In genomic region chr1:214271174-214271858, GRCh38 we compare ENCODE assay signal across 19 cellular contexts. TPM values are rescaled to one million over a fixed set of nuclear protein-coding genes. Genes with fewer than 3 reads are reported as not detected.
DNase-seq lines count a peak whose midpoint lies in the region; ATAC-seq and TF ChIP-seq lines count a peak whose summit lies in the region.
"Had no signal": no experiment of that assay in that cellular context is flagged by ENCODE, and none has a peak within 500 bp of the region (broad histone marks: within the 10 kb centered on the region; RNA-seq: fewer than 3 reads in every experiment).

No MANE protein-coding gene starts in this region.

- CTCF ChIA-PET in GM10248 (lab: Yijun Ruan, JAX), result interaction anchor here (1.0 to 4.7 kb wide), 7 partner anchors 9 to 62 kb away, joined by 3 to 56 read pairs (median 5); partner anchors contain the start of gene SMYD2

- H3K4me3 ChIP-seq in ACC112 (ENCODE audit: low read depth, low read length), result no peak overlapping the region
- H3K4me3 ChIP-seq: cardiac muscle cell, tibial artery had no signal

- no peaks in the 10 kb centered on the region for H3K36me3 ChIP-seq in ACC112 (ENCODE audit: insufficient read depth, low read length)
- H3K36me3 ChIP-seq: cardiac muscle cell, tibial artery had no signal

- no peak overlapping the region for H3K4me3 Mint-ChIP-seq in chondrocyte (ENCODE audit: unreplicated experiment)
- H3K4me3 Mint-ChIP-seq: activated CD4-positive, alpha-beta memory T cell treated with anti-CD3 and anti-CD28 coated beads, Interleukin-2, amount 10 ng/mL, durations not matched to agents 7 days and 5 days; activated T-cell treated with anti-CD3 and anti-CD28 coated beads, Interleukin-2, amount 50 U/mL, for 72 hours; HFFc6; neural crest cell had no signal

- ATAC-seq in HG02798 (IDR thresholded peaks at IDR 0.05; ENCODE audit: poor library complexity, unreplicated experiment), result no peak
- ATAC-seq: activated T-cell treated with anti-CD3 and anti-CD28 coated beads, Interleukin-2, amount 50 U/mL, for 72 hours had no signal

- H2AFZ ChIP-seq in ACC112 (ENCODE audit: low read length, unreplicated experiment), result peak overlapping the region; percentile 47

- no peak overlapping the region for H3K27ac Mint-ChIP-seq in chondrocyte (ENCODE audit: unreplicated experiment)
- H3K27ac Mint-ChIP-seq: activated CD4-positive, alpha-beta memory T cell treated with anti-CD3 and anti-CD28 coated beads, Interleukin-2, amount 10 ng/mL, durations not matched to agents 7 days and 5 days; activated T-cell treated with anti-CD3 and anti-CD28 coated beads, Interleukin-2, amount 50 U/mL, for 72 hours; HFFc6 had no signal

- no peak overlapping the region for H3K27ac ChIP-seq in ACC112 (ENCODE audit: low read depth, low read length)
- H3K27ac ChIP-seq: cardiac muscle cell, tibial artery had no signal

- TF ChIP-seq CTCF in GM10248 (IDR thresholded peaks at IDR 0.05; ENCODE audit: control extremely low read depth, extremely low read depth, low read depth, missing control alignments), result peak; percentile 34
- TF ChIP-seq CTCF in chondrocyte (IDR thresholded peaks at IDR 0.05), result peak; percentile 53

- peaks cover 3% of the 10 kb centered on the region for H3K4me1 ChIP-seq in ACC112 (ENCODE audit: control insufficient read depth, insufficient read depth, low read length, unreplicated experiment)
- H3K4me1 ChIP-seq: tibial artery had no signal

- peaks cover 20% of the 10 kb centered on the region for H3K4me1 Mint-ChIP-seq in chondrocyte (ENCODE audit: low read depth)

- H3K36me3 Mint-ChIP-seq in chondrocyte (ENCODE audit: low read depth), result no peaks in the 10 kb centered on the region

- no peaks in the 10 kb centered on the region for H3K79me2 ChIP-seq in ACC112 (ENCODE audit: control insufficient read depth, insufficient read depth, low read length, unreplicated experiment)

- POLR2A ChIA-PET in GM10248 (lab: Yijun Ruan, JAX), result no interaction called here

- DNase-seq in GM10248 (ENCODE audit: extremely low spot score) (no peak), NAMALWA (ENCODE audit: low spot score) (peak; percentile 14), chondrocyte (ENCODE audit: low spot score) (no peak), AML-193 (lab: John Stamatoyannopoulos, UW) (no peak), mucosa of gallbladder (ENCODE audit: low spot score) (no peak), cerebellar cortex (ENCODE audit: low spot score) (no peak)
- DNase-seq: activated CD4-positive, alpha-beta memory T cell treated with anti-CD3 and anti-CD28 coated beads, Interleukin-2, amount 10 ng/mL, durations not matched to agents 7 days and 5 days; activated T-cell treated with anti-CD3 and anti-CD28 coated beads, Interleukin-2, amount 50 U/mL, for 72 hours; effector CD8-positive, alpha-beta T cell; GF-D8; glutamatergic neuron; HFFc6; NCI-H187; NCI-H446 treated with DMSO at 0.1 percent for 48 hours; tibial artery had no signal

- H3K9me3 Mint-ChIP-seq in chondrocyte (ENCODE audit: low read depth), result no peaks in the 10 kb centered on the region
- H3K9me3 Mint-ChIP-seq: activated CD4-positive, alpha-beta memory T cell treated with anti-CD3 and anti-CD28 coated beads, Interleukin-2, amount 10 ng/mL, durations not matched to agents 7 days and 5 days; activated T-cell treated with anti-CD3 and anti-CD28 coated beads, Interleukin-2, amount 50 U/mL, for 72 hours; HFFc6 had no signal

- no peaks in the 10 kb centered on the region for H3K27me3 Mint-ChIP-seq in chondrocyte (ENCODE audit: low read depth)

- H3K27me3 ChIP-seq in ACC112 (ENCODE audit: insufficient read depth, low read length), result no peaks in the 10 kb centered on the region
- H3K27me3 ChIP-seq: cardiac muscle cell had no signal

RNA-seq across cellular contexts. Expression of gene SMYD2, which starts 9.6 kb away (rescaled TPM):
- total RNA-seq in chondrocyte (35.5 to 50.3 TPM (median 45.4 TPM) in 3 replicates), mucosa of gallbladder (21.6 TPM)
